ENCODE assay signal across 11 cellular contexts in the genomic region with DNA sequence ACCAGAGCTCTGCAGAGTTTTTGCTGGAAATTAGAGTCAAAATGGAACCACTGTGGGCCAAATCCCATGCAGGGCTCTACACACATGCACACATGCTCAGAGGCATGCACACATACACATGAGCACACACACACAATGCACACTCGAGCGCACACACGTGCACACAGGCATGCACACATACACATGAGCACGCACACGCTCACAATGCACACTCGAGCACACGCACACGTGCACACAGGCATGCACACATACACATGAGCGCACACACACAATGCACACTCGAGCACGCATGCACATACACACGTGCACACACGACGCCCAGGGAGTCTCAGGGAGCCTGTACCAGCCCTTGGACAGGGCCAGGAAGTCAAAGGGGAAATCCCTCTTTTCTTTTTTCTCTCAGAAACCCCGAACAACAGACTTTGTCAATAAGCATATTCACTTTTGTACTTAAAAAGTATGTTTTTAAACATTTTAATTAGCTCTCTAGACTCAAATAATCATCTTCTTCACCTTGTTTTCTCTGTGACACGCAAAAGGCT.
"Had no signal": no experiment of that assay in that cellular context is flagged by ENCODE, and none has a peak within 500 bp of the region (broad histone marks: within the 10 kb centered on the region; RNA-seq: fewer than 3 reads in every experiment).

No MANE protein-coding gene starts in this region.

- H3K36me3 ChIP-seq: left lung, neutrophil, tibial artery had no signal

- H3K9me3 ChIP-seq: body of pancreas, left lung, neutrophil, tibial artery had no signal

- H3K27ac ChIP-seq: body of pancreas, left lung, neutrophil, tibial artery had no signal

- H3K27me3 ChIP-seq: body of pancreas had no signal

- H3K4me3 Mint-ChIP-seq: activated naive CD4-positive, alpha-beta T cell treated with anti-CD3 and anti-CD28 coated beads, Interleukin-2, amount 10 ng/mL, durations not matched to agents 7 days and 5 days; dendritic cell treated with granulocyte-macrophage colony-stimulating factor and Interleukin-4, amounts not matched to agents 40 ng/mL and 50 ng/mL, for 4 days; memory B cell had no signal

- H3K27ac Mint-ChIP-seq: activated naive CD4-positive, alpha-beta T cell treated with anti-CD3 and anti-CD28 coated beads, Interleukin-2, amount 10 ng/mL, durations not matched to agents 7 days and 5 days; dendritic cell treated with granulocyte-macrophage colony-stimulating factor and Interleukin-4, amounts not matched to agents 40 ng/mL and 50 ng/mL, for 4 days; memory B cell had no signal

- DNase-seq: activated CD4-positive, alpha-beta T cell treated with anti-CD3 and anti-CD28 coated beads for 1 hour; activated CD8-positive, alpha-beta memory T cell treated with anti-CD3 and anti-CD28 coated beads for 24 hours; activated naive CD4-positive, alpha-beta T cell treated with anti-CD3 and anti-CD28 coated beads, Interleukin-2, amount 10 ng/mL, durations not matched to agents 7 days and 5 days; retina; tibial artery had no signal

- H3K9me3 Mint-ChIP-seq: activated naive CD4-positive, alpha-beta T cell treated with anti-CD3 and anti-CD28 coated beads, Interleukin-2, amount 10 ng/mL, durations not matched to agents 7 days and 5 days; dendritic cell treated with granulocyte-macrophage colony-stimulating factor and Interleukin-4, amounts not matched to agents 40 ng/mL and 50 ng/mL, for 4 days; memory B cell had no signal

- H3K36me3 Mint-ChIP-seq: activated naive CD4-positive, alpha-beta T cell treated with anti-CD3 and anti-CD28 coated beads, Interleukin-2, amount 10 ng/mL, durations not matched to agents 7 days and 5 days; memory B cell had no signal

- ATAC-seq: body of pancreas, left lung had no signal

- H3K4me1 ChIP-seq: body of pancreas, tibial artery had no signal

- H3K4me3 ChIP-seq: body of pancreas, left lung, skin epidermis, tibial artery had no signal
